Comparison of ENCODE assay signal across 12 cellular contexts in genomic region chr7:1819258-1819841, GRCh38.
DNase-seq lines count a peak whose midpoint lies in the region; ATAC-seq and TF ChIP-seq lines count a peak whose summit lies in the region.
"Had no signal": no experiment of that assay in that cellular context is flagged by ENCODE, and none has a peak within 500 bp of the region (broad histone marks: within the 10 kb centered on the region; RNA-seq: fewer than 3 reads in every experiment).

No MANE protein-coding gene starts in this region.

- peaks cover 37% of the 10 kb centered on the region for H3K4me1 Mint-ChIP-seq in activated CD4-positive, alpha-beta T cell treated with anti-CD3 and anti-CD28 coated beads for 36 hours
- H3K4me1 Mint-ChIP-seq in effector memory CD8-positive, alpha-beta T cell (ENCODE audit: low read depth in 2 of 2) = peaks cover 26 to 39% of the 10 kb centered on the region in 2 donors
- peaks cover 39% of the 10 kb centered on the region for H3K4me1 Mint-ChIP-seq in progenitor cell of endocrine pancreas (ENCODE audit: low read depth)
- peaks cover 9% of the 10 kb centered on the region for H3K4me1 Mint-ChIP-seq in activated T-helper 1 cell treated with anti-CD3 and anti-CD28 coated beads, Interleukin-12 subunit alpha, Interleukin-12 subunit beta, Interleukin-2, Interleukin-4 antibody, amounts not matched to agents 30 ng/mL and 10 ng/mL and 1 ng/mL, durations not matched to agents 14 hours and 24 hours and 36 hours (ENCODE audit: low read depth)

- H3K36me3 Mint-ChIP-seq in activated CD4-positive, alpha-beta T cell treated with anti-CD3 and anti-CD28 coated beads for 36 hours (ENCODE audit: low read depth) = no peaks in the 10 kb centered on the region
- H3K36me3 Mint-ChIP-seq in effector memory CD8-positive, alpha-beta T cell (ENCODE audit: insufficient read depth) = peaks cover 5% of the 10 kb centered on the region
- H3K36me3 Mint-ChIP-seq in progenitor cell of endocrine pancreas (ENCODE audit: insufficient read depth) = peaks cover 5% of the 10 kb centered on the region
- no peaks in the 10 kb centered on the region for H3K36me3 Mint-ChIP-seq in activated T-helper 1 cell treated with anti-CD3 and anti-CD28 coated beads, Interleukin-12 subunit alpha, Interleukin-12 subunit beta, Interleukin-2, Interleukin-4 antibody, amounts not matched to agents 30 ng/mL and 10 ng/mL and 1 ng/mL, durations not matched to agents 14 hours and 24 hours and 36 hours (ENCODE audit: low read depth)

- CTCF ChIA-PET in activated CD4-positive, alpha-beta T cell treated with anti-CD3 and anti-CD28 coated beads for 36 hours (lab: Charles Lee) = interaction anchor here (0.7 kb wide), 1 partner anchor 746 kb away, joined by 3 read pairs; no protein-coding TSS in a partner anchor

- no peak for TF ChIP-seq CTCF in progenitor cell of endocrine pancreas (IDR thresholded peaks at IDR 0.05; ENCODE audit: unreplicated experiment)

- ATAC-seq in activated CD4-positive, alpha-beta T cell treated with anti-CD3 and anti-CD28 coated beads for 36 hours = peak; percentile 56
- peak; percentile 48 for ATAC-seq in effector memory CD8-positive, alpha-beta T cell (replicated peaks)
- ATAC-seq: HCT116 had no signal

- DNase-seq in activated CD4-positive, alpha-beta T cell treated with anti-CD3 and anti-CD28 coated beads for 36 hours = peak; percentile 42
- no peak for DNase-seq in activated CD4-positive, alpha-beta T cell treated with anti-CD3 and anti-CD28 coated beads for 4 hours
- peak; percentile 43 for DNase-seq in NOMO-1 treated with DMSO at 0.1 percent for 48 hours (lab: John Stamatoyannopoulos, UW; ENCODE audit: unreplicated experiment)
- DNase-seq in effector memory CD8-positive, alpha-beta T cell = no peak
- DNase-seq in stimulated activated CD8-positive, alpha-beta memory T cell treated with anti-CD3 and anti-CD28 coated beads, Interleukin-4, amount 100 ng/mL, for 48 hours = peak; percentile 43
- DNase-seq in NK-92 (lab: John Stamatoyannopoulos, UW; ENCODE audit: unreplicated experiment) = no peak
- no peak for DNase-seq in progenitor cell of endocrine pancreas (ENCODE audit: low spot score, unreplicated experiment)
- no peak for DNase-seq in activated T-helper 1 cell treated with anti-CD3 and anti-CD28 coated beads, Interleukin-12 subunit alpha, Interleukin-12 subunit beta, Interleukin-2, Interleukin-4 antibody, amounts not matched to agents 30 ng/mL and 10 ng/mL and 1 ng/mL, durations not matched to agents 14 hours and 24 hours and 36 hours (ENCODE audit: low spot score)
- DNase-seq: DMS153, hippocampal formation, IMR-90 had no signal

- POLR2A ChIA-PET in activated CD4-positive, alpha-beta T cell treated with anti-CD3 and anti-CD28 coated beads for 36 hours (lab: Charles Lee) = interaction anchor here (0.7 kb wide), 1 partner anchor 61 kb away, joined by 3 read pairs; no protein-coding TSS in a partner anchor

- peak overlapping the region; percentile 32 for H3K4me3 Mint-ChIP-seq in activated CD4-positive, alpha-beta T cell treated with anti-CD3 and anti-CD28 coated beads for 36 hours
- peak overlapping the region; percentile 51 to 72 for H3K4me3 Mint-ChIP-seq in effector memory CD8-positive, alpha-beta T cell
- H3K4me3 Mint-ChIP-seq in progenitor cell of endocrine pancreas (ENCODE audit: low read depth) = no peak overlapping the region
- H3K4me3 Mint-ChIP-seq in activated T-helper 1 cell treated with anti-CD3 and anti-CD28 coated beads, Interleukin-12 subunit alpha, Interleukin-12 subunit beta, Interleukin-2, Interleukin-4 antibody, amounts not matched to agents 30 ng/mL and 10 ng/mL and 1 ng/mL, durations not matched to agents 14 hours and 24 hours and 36 hours = no peak overlapping the region

- H3K27ac Mint-ChIP-seq in activated CD4-positive, alpha-beta T cell treated with anti-CD3 and anti-CD28 coated beads for 36 hours = peak overlapping the region; percentile 67
- peak overlapping the region; percentile 73 to 88 for H3K27ac Mint-ChIP-seq in effector memory CD8-positive, alpha-beta T cell
- H3K27ac Mint-ChIP-seq in progenitor cell of endocrine pancreas = no peak overlapping the region
- H3K27ac Mint-ChIP-seq in activated T-helper 1 cell treated with anti-CD3 and anti-CD28 coated beads, Interleukin-12 subunit alpha, Interleukin-12 subunit beta, Interleukin-2, Interleukin-4 antibody, amounts not matched to agents 30 ng/mL and 10 ng/mL and 1 ng/mL, durations not matched to agents 14 hours and 24 hours and 36 hours = no peak overlapping the region

- intact Hi-C loops in activated CD4-positive, alpha-beta T cell treated with anti-CD3 and anti-CD28 coated beads for 36 hours (cut with DNase I, micrococcal nuclease) = no loop called here
- intact Hi-C loops in activated T-helper 1 cell treated with anti-CD3 and anti-CD28 coated beads, Interleukin-12 subunit alpha, Interleukin-12 subunit beta, Interleukin-2, Interleukin-4 antibody, amounts not matched to agents 30 ng/mL and 10 ng/mL and 1 ng/mL, durations not matched to agents 14 hours and 24 hours and 36 hours (cut with micrococcal nuclease) = no loop called here

- no peaks in the 10 kb centered on the region for H3K27me3 Mint-ChIP-seq in activated CD4-positive, alpha-beta T cell treated with anti-CD3 and anti-CD28 coated beads for 36 hours
- no peaks in the 10 kb centered on the region for H3K27me3 Mint-ChIP-seq in effector memory CD8-positive, alpha-beta T cell
- no peaks in the 10 kb centered on the region for H3K27me3 Mint-ChIP-seq in progenitor cell of endocrine pancreas
- peaks cover 4% of the 10 kb centered on the region for H3K27me3 Mint-ChIP-seq in activated T-helper 1 cell treated with anti-CD3 and anti-CD28 coated beads, Interleukin-12 subunit alpha, Interleukin-12 subunit beta, Interleukin-2, Interleukin-4 antibody, amounts not matched to agents 30 ng/mL and 10 ng/mL and 1 ng/mL, durations not matched to agents 14 hours and 24 hours and 36 hours (ENCODE audit: insufficient read depth)

- no peaks in the 10 kb centered on the region for H3K9me3 Mint-ChIP-seq in activated CD4-positive, alpha-beta T cell treated with anti-CD3 and anti-CD28 coated beads for 36 hours (ENCODE audit: low read depth)
- H3K9me3 Mint-ChIP-seq in effector memory CD8-positive, alpha-beta T cell = no peaks in the 10 kb centered on the region
- peaks cover 5% of the 10 kb centered on the region for H3K9me3 Mint-ChIP-seq in progenitor cell of endocrine pancreas (ENCODE audit: low read depth)
- H3K9me3 Mint-ChIP-seq in activated T-helper 1 cell treated with anti-CD3 and anti-CD28 coated beads, Interleukin-12 subunit alpha, Interleukin-12 subunit beta, Interleukin-2, Interleukin-4 antibody, amounts not matched to agents 30 ng/mL and 10 ng/mL and 1 ng/mL, durations not matched to agents 14 hours and 24 hours and 36 hours = no peaks in the 10 kb centered on the region

Comparison
In these comparisons a context has a peak if more than half of its experiments do, and no peak if none do; other contexts are left out.
1. DNase-seq: peak in activated CD4-positive, alpha-beta T cell treated with anti-CD3 and anti-CD28 coated beads for 36 hours (single experiment), NOMO-1 treated with DMSO at 0.1 percent for 48 hours (single experiment) and stimulated activated CD8-positive, alpha-beta memory T cell treated with anti-CD3 and anti-CD28 coated beads, Interleukin-4, amount 100 ng/mL, for 48 hours (single experiment); none in activated CD4-positive, alpha-beta T cell treated with anti-CD3 and anti-CD28 coated beads for 4 hours (0 of 2), effector memory CD8-positive, alpha-beta T cell (0 of 3), NK-92 (single experiment), progenitor cell of endocrine pancreas (single experiment) and activated T-helper 1 cell treated with anti-CD3 and anti-CD28 coated beads, Interleukin-12 subunit alpha, Interleukin-12 subunit beta, Interleukin-2, Interleukin-4 antibody, amounts not matched to agents 30 ng/mL and 10 ng/mL and 1 ng/mL, durations not matched to agents 14 hours and 24 hours and 36 hours (single experiment).
2. H3K27ac Mint-ChIP-seq: peak in activated CD4-positive, alpha-beta T cell treated with anti-CD3 and anti-CD28 coated beads for 36 hours (single experiment) and effector memory CD8-positive, alpha-beta T cell (2 of 2); none in progenitor cell of endocrine pancreas (single experiment) and activated T-helper 1 cell treated with anti-CD3 and anti-CD28 coated beads, Interleukin-12 subunit alpha, Interleukin-12 subunit beta, Interleukin-2, Interleukin-4 antibody, amounts not matched to agents 30 ng/mL and 10 ng/mL and 1 ng/mL, durations not matched to agents 14 hours and 24 hours and 36 hours (single experiment).
3. H3K4me3 Mint-ChIP-seq: peak in activated CD4-positive, alpha-beta T cell treated with anti-CD3 and anti-CD28 coated beads for 36 hours (single experiment) and effector memory CD8-positive, alpha-beta T cell (2 of 2); none in progenitor cell of endocrine pancreas (single experiment) and activated T-helper 1 cell treated with anti-CD3 and anti-CD28 coated beads, Interleukin-12 subunit alpha, Interleukin-12 subunit beta, Interleukin-2, Interleukin-4 antibody, amounts not matched to agents 30 ng/mL and 10 ng/mL and 1 ng/mL, durations not matched to agents 14 hours and 24 hours and 36 hours (single experiment).